In the genomic region with DNA sequence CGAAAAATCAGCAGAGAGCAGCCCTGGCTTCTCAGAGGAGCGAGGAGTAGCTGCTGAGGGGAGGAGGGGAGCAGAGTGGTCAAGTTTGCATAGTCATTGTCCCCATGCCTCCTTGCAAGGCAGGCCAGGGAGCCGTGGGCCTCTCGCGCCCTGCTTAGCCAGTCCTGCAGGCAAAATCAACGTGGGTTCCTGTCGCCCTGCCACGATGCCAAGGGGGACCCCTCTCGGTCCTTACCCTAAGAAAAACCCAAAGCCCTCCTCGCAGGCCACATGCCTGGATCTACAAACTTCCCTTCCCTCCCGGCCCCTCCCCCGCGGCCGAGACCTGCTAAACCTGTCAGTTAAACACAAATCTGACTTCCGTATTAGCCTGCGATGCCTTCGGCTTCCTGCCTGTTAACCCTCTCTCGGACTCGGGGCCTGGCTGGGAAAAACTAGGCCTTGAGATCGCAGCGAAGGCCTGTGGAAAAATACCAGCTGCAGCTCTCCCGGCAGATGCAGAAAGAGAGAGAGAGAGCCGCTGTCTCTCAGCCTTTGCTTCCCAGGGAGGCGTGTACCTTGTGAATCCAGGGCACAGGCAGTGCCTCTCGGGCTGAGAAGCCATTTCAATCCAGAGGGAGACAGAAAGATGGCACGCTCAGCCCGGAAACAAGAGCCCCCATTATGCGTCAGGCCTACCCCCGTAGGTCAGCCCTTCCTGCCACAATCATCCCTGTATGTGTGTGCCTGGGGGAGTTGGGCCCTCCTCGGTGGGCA, we compare ENCODE assay signal across 2 cellular contexts.
A peak's percentile ranks its signal among the peaks of the same experiment; 100 is the strongest.
TF ChIP-seq lines count a peak whose summit lies in the region.

No MANE protein-coding gene starts in this region.

TF ChIP-seq in HEK293, 187 proteins besides CTCF, POLR2A, EP300 and RAD21 (continued from another document and continues in another):
- TF ChIP-seq GLIS2 (tag by site-specific recombination; IDR thresholded peaks at IDR 0.05) = peak; percentile 82
- peak; percentile 76 for TF ChIP-seq ZNF596 (tag by site-specific recombination; IDR thresholded peaks at IDR 0.05)
- TF ChIP-seq ZNF660 (tag by site-specific recombination; IDR thresholded peaks at IDR 0.05) = 0 out of 2 replicates have a peak, but pooled peaks have one; percentile 63
- TF ChIP-seq YY2 (tag by site-specific recombination; IDR thresholded peaks at IDR 0.05) = peak; percentile 61
- TF ChIP-seq, protein P1, sequence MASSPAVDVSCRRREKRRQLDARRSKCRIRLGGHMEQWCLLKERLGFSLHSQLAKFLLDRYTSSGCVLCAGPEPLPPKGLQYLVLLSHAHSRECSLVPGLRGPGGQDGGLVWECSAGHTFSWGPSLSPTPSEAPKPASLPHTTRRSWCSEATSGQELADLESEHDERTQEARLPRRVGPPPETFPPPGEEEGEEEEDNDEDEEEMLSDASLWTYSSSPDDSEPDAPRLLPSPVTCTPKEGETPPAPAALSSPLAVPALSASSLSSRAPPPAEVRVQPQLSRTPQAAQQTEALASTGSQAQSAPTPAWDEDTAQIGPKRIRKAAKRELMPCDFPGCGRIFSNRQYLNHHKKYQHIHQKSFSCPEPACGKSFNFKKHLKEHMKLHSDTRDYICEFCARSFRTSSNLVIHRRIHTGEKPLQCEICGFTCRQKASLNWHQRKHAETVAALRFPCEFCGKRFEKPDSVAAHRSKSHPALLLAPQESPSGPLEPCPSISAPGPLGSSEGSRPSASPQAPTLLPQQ (tag by site-specific recombination; IDR thresholded peaks at IDR 0.05) = peak; percentile 69; the same call in 1 of the 2 replicates
- TF ChIP-seq ZNF157 (tag by site-specific recombination; IDR thresholded peaks at IDR 0.05) = no peak
- peak; percentile 98 for TF ChIP-seq ZNF394 (tag by site-specific recombination; IDR thresholded peaks at IDR 0.05; ENCODE audit: borderline replicate concordance)
- TF ChIP-seq BCL6B (tag by site-specific recombination; IDR thresholded peaks at IDR 0.05) = no peak
- TF ChIP-seq YY1 (tag by site-specific recombination; IDR thresholded peaks at IDR 0.05) = peak; percentile 81
- TF ChIP-seq ZNF146 (tag by site-specific recombination; IDR thresholded peaks at IDR 0.05) = peak; percentile 14; the same call in 1 of the 2 replicates
- peak; percentile 54; the same call in 1 of the 2 replicates for TF ChIP-seq ZNF561 (tag by site-specific recombination; IDR thresholded peaks at IDR 0.05; ENCODE audit: borderline replicate concordance)
- TF ChIP-seq ZSCAN30 (tag by site-specific recombination; IDR thresholded peaks at IDR 0.05) = 0 out of 2 replicates have a peak, but pooled peaks have one; percentile 73
- peak; percentile 45 for TF ChIP-seq SP3 (tag by site-specific recombination; IDR thresholded peaks at IDR 0.05)
- peak; percentile 40; the same call in 1 of the 2 replicates for TF ChIP-seq ZNF2 (tag by site-specific recombination; IDR thresholded peaks at IDR 0.05)
- TF ChIP-seq ZNF335 (tag by site-specific recombination; conservative IDR thresholded peaks at IDR 0.05) = peak; percentile 95
- no peak for TF ChIP-seq ZNF645 (tag by site-specific recombination; IDR thresholded peaks at IDR 0.05)
- TF ChIP-seq ZBTB11 (tag by site-specific recombination; conservative IDR thresholded peaks at IDR 0.05; ENCODE audit: low read depth) = peak; percentile 74
- TF ChIP-seq ZNF366 (tag by site-specific recombination; conservative IDR thresholded peaks at IDR 0.05) = peak; percentile 60
- peak; percentile 78 for TF ChIP-seq ZBTB20 (tag by site-specific recombination; IDR thresholded peaks at IDR 0.05)
- TF ChIP-seq ZNF549 (tag by site-specific recombination; IDR thresholded peaks at IDR 0.05) = no peak

TF ChIP-seq in GM12878, 131 proteins besides CTCF, POLR2A, EP300 and RAD21 (continued from another document and continues in another):
- TF ChIP-seq BCLAF1 (IDR thresholded peaks at IDR 0.05) = no peak
- no peak for TF ChIP-seq NFYA (IDR thresholded peaks at IDR 0.05; ENCODE audit: borderline replicate concordance, low read depth, low read length)
- peak; percentile 97 for TF ChIP-seq POU2F2 (IDR thresholded peaks at IDR 0.05; ENCODE audit: borderline replicate concordance, low read depth, low read length)
- TF ChIP-seq HDAC6 (IDR thresholded peaks at IDR 0.05; ENCODE audit: unreplicated experiment) = no peak
- TF ChIP-seq TARDBP (IDR thresholded peaks at IDR 0.05; ENCODE audit: borderline replicate concordance) = no peak
- TF ChIP-seq EZH2 (IDR thresholded peaks at IDR 0.05; ENCODE audit: borderline replicate concordance, control insufficient read depth, low read depth, low read length) = no peak
- peak; percentile 55 for TF ChIP-seq E4F1 (IDR thresholded peaks at IDR 0.05; ENCODE audit: borderline replicate concordance, partially characterized antibody)
- TF ChIP-seq ZNF384 (IDR thresholded peaks at IDR 0.05; ENCODE audit: borderline replicate concordance, low read depth, low read length) = no peak
- TF ChIP-seq YY1 (IDR thresholded peaks at IDR 0.05; ENCODE audit: low read depth, low read length) = peak; percentile 63; the same call in 1 of the 2 replicates
- TF ChIP-seq PAX5 (IDR thresholded peaks at IDR 0.05; ENCODE audit: borderline replicate concordance, low read depth, low read length) = peak; percentile 58
- no peak for TF ChIP-seq KAT2A (conservative IDR thresholded peaks at IDR 0.05; ENCODE audit: control insufficient read depth, low read depth, low read length)
- TF ChIP-seq, protein P2, sequence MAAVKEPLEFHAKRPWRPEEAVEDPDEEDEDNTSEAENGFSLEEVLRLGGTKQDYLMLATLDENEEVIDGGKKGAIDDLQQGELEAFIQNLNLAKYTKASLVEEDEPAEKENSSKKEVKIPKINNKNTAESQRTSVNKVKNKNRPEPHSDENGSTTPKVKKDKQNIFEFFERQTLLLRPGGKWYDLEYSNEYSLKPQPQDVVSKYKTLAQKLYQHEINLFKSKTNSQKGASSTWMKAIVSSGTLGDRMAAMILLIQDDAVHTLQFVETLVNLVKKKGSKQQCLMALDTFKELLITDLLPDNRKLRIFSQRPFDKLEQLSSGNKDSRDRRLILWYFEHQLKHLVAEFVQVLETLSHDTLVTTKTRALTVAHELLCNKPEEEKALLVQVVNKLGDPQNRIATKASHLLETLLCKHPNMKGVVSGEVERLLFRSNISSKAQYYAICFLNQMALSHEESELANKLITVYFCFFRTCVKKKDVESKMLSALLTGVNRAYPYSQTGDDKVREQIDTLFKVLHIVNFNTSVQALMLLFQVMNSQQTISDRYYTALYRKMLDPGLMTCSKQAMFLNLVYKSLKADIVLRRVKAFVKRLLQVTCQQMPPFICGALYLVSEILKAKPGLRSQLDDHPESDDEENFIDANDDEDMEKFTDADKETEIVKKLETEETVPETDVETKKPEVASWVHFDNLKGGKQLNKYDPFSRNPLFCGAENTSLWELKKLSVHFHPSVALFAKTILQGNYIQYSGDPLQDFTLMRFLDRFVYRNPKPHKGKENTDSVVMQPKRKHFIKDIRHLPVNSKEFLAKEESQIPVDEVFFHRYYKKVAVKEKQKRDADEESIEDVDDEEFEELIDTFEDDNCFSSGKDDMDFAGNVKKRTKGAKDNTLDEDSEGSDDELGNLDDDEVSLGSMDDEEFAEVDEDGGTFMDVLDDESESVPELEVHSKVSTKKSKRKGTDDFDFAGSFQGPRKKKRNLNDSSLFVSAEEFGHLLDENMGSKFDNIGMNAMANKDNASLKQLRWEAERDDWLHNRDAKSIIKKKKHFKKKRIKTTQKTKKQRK (IDR thresholded peaks at IDR 0.05; ENCODE audit: low read depth, low read length) = no peak
- TF ChIP-seq TBL1XR1 (IDR thresholded peaks at IDR 0.05; ENCODE audit: low read depth, low read length) = peak; percentile 75; the same call in 1 of the 2 replicates
- no peak for TF ChIP-seq TCF3 (IDR thresholded peaks at IDR 0.05; ENCODE audit: borderline replicate concordance, insufficient read depth, low read depth, low read length)
- peak; percentile 33; the same call in 1 of the 2 replicates for TF ChIP-seq FOXK2 (IDR thresholded peaks at IDR 0.05)
- TF ChIP-seq HCFC1 (IDR thresholded peaks at IDR 0.05; ENCODE audit: low read length) = no peak
- TF ChIP-seq, protein P3, sequence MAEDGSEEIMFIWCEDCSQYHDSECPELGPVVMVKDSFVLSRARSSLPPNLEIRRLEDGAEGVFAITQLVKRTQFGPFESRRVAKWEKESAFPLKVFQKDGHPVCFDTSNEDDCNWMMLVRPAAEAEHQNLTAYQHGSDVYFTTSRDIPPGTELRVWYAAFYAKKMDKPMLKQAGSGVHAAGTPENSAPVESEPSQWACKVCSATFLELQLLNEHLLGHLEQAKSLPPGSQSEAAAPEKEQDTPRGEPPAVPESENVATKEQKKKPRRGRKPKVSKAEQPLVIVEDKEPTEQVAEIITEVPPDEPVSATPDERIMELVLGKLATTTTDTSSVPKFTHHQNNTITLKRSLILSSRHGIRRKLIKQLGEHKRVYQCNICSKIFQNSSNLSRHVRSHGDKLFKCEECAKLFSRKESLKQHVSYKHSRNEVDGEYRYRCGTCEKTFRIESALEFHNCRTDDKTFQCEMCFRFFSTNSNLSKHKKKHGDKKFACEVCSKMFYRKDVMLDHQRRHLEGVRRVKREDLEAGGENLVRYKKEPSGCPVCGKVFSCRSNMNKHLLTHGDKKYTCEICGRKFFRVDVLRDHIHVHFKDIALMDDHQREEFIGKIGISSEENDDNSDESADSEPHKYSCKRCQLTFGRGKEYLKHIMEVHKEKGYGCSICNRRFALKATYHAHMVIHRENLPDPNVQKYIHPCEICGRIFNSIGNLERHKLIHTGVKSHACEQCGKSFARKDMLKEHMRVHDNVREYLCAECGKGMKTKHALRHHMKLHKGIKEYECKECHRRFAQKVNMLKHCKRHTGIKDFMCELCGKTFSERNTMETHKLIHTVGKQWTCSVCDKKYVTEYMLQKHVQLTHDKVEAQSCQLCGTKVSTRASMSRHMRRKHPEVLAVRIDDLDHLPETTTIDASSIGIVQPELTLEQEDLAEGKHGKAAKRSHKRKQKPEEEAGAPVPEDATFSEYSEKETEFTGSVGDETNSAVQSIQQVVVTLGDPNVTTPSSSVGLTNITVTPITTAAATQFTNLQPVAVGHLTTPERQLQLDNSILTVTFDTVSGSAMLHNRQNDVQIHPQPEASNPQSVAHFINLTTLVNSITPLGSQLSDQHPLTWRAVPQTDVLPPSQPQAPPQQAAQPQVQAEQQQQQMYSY (CRISPR knock-in tag; IDR thresholded peaks at IDR 0.05) = no peak
- no peak for TF ChIP-seq SKIL (IDR thresholded peaks at IDR 0.05; ENCODE audit: low read depth, poor library complexity, severe bottlenecking)
- 0 out of 2 replicates have a peak, but pooled peaks have one; percentile 32 for TF ChIP-seq RELB (IDR thresholded peaks at IDR 0.05; ENCODE audit: low read depth)
- peak; percentile 85; the same call in 1 of the 2 replicates for TF ChIP-seq NBN (IDR thresholded peaks at IDR 0.05)
- TF ChIP-seq IKZF1 (conservative IDR thresholded peaks at IDR 0.05) = peak; percentile 76
- TF ChIP-seq ATF7 (IDR thresholded peaks at IDR 0.05; ENCODE audit: low read depth) = peak; percentile 37; the same call in 1 of the 2 replicates
- TF ChIP-seq ZSCAN29 (IDR thresholded peaks at IDR 0.05) = no peak
- TF ChIP-seq HDGF (IDR thresholded peaks at IDR 0.05) = peak; percentile 69; the same call in 1 of the 2 replicates
